Comparison of ENCODE assay signal across 9 cellular contexts in the genomic region with DNA sequence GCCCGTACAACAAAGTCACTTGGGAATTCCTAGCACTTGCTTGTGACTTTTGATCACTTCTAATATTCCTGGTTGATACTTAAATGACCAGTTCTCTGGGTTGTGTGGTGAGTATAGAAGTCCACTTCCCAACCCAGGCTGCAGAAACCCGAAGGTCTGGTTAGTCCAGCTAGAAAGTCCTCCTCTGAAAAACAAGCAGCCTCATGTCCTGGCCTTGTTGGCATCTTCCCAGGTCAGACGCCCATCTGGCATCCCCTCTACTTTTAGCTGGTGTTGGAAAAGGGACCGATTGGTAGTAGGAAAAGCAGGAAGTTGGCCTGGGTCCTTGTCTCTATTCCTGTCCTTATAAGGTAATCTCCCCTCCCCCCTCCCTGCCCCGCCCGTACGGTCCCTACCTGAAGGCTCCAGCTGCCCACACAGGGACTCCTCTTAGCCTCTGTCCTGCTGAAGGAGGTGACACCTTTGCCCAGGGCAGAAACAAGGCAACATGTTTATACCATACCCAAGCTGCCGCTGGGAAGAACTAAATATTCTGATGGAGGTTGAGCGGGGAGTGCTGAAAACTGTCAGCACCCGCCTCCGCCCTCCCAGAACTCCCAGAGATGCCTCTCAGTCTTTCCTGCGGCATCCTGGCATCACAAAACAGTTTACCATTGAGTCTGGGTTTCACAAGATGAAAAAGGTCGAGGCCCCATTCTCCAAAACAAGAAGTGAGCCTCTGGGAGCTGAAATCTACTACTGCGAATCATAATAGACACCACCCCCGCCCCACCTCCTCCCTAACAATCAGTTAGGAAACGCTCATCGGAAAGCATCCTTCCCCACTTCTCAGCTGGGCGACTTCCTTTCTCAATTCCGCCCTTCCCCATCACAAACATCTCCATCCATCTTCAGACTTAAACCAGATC. TPM values are rescaled to one million over a fixed set of nuclear protein-coding genes. Genes with fewer than 3 reads are reported as not detected.
DNase-seq lines count a peak whose midpoint lies in the region; ATAC-seq and TF ChIP-seq lines count a peak whose summit lies in the region.
"Had no signal": no experiment of that assay in that cellular context is flagged by ENCODE, and none has a peak within 500 bp of the region (broad histone marks: within the 10 kb centered on the region; RNA-seq: fewer than 3 reads in every experiment).

No MANE protein-coding gene starts in this region.

- no peaks in the 10 kb centered on the region for H3K27me3 Mint-ChIP-seq in activated T-cell treated with anti-CD3 and anti-CD28 coated beads, Interleukin-2, amount 50 U/mL, for 72 hours (ENCODE audit: low read depth)
- no peaks in the 10 kb centered on the region for H3K27me3 Mint-ChIP-seq in natural killer cell treated with Interleukin-12 subunit alpha and Interleukin-12 subunit beta and Interleukin-15 and Interleukin-18, amount 100 ng/mL, for 72 hours

- no peaks in the 10 kb centered on the region for H3K9me3 Mint-ChIP-seq in activated T-cell treated with anti-CD3 and anti-CD28 coated beads, Interleukin-2, amount 50 U/mL, for 72 hours
- no peaks in the 10 kb centered on the region for H3K9me3 Mint-ChIP-seq in natural killer cell treated with Interleukin-12 subunit alpha and Interleukin-12 subunit beta and Interleukin-15 and Interleukin-18, amount 100 ng/mL, for 72 hours

- H3K4me3 Mint-ChIP-seq in activated T-cell treated with anti-CD3 and anti-CD28 coated beads, Interleukin-2, amount 50 U/mL, for 72 hours = peak overlapping the region; percentile 93 to 100
- peak overlapping the region; percentile 96 for H3K4me3 Mint-ChIP-seq in natural killer cell treated with Interleukin-12 subunit alpha and Interleukin-12 subunit beta and Interleukin-15 and Interleukin-18, amount 100 ng/mL, for 72 hours

- H3K4me1 Mint-ChIP-seq in activated T-cell treated with anti-CD3 and anti-CD28 coated beads, Interleukin-2, amount 50 U/mL, for 72 hours (ENCODE audit: low read depth) = peaks cover 74% of the 10 kb centered on the region
- H3K4me1 Mint-ChIP-seq in natural killer cell treated with Interleukin-12 subunit alpha and Interleukin-12 subunit beta and Interleukin-15 and Interleukin-18, amount 100 ng/mL, for 72 hours (ENCODE audit: low read depth in 2 of 2) = peaks cover 62 to 67% of the 10 kb centered on the region in 2 donors

- peak overlapping the region; percentile 92 for H3K27ac Mint-ChIP-seq in activated T-cell treated with anti-CD3 and anti-CD28 coated beads, Interleukin-2, amount 50 U/mL, for 72 hours
- H3K27ac Mint-ChIP-seq in natural killer cell treated with Interleukin-12 subunit alpha and Interleukin-12 subunit beta and Interleukin-15 and Interleukin-18, amount 100 ng/mL, for 72 hours = peak overlapping the region; percentile 94 to 97

- DNase-seq in NCI-H82 (lab: John Stamatoyannopoulos, UW) (peak; percentile 29), NCI-H82 treated with DMSO at 0.1 percent for 48 hours (lab: John Stamatoyannopoulos, UW; ENCODE audit: unreplicated experiment) (no peak), NCI-H2029 treated with DMSO at 0.1 percent for 48 hours (lab: John Stamatoyannopoulos, UW) (peak; percentile 82), fibroblast of villous mesenchyme (ENCODE audit: low read depth) (peak; percentile 44)
- DNase-seq in activated T-cell treated with anti-CD3 and anti-CD28 coated beads, Interleukin-2, amount 50 U/mL, for 72 hours = no peak
- DNase-seq in natural killer cell treated with Interleukin-12 subunit alpha and Interleukin-12 subunit beta and Interleukin-15 and Interleukin-18, amount 100 ng/mL, for 72 hours (ENCODE audit: low spot score) = no peak

- H3K4me3 ChIP-seq in fibroblast of villous mesenchyme (ENCODE audit: low read depth, low read length) = peak overlapping the region; percentile 68

- no peak for TF ChIP-seq CTCF in fibroblast of villous mesenchyme (IDR thresholded peaks at IDR 0.05; ENCODE audit: insufficient read depth, low read depth, low read length)

- ATAC-seq in activated T-cell treated with anti-CD3 and anti-CD28 coated beads, Interleukin-2, amount 50 U/mL, for 72 hours (replicated peaks in 1 of 2) = no peak
- no peak for ATAC-seq in natural killer cell treated with Interleukin-12 subunit alpha and Interleukin-12 subunit beta and Interleukin-15 and Interleukin-18, amount 100 ng/mL, for 72 hours
- ATAC-seq in HG03196 (IDR thresholded peaks at IDR 0.05; ENCODE audit: unreplicated experiment) (no peak), GM21360 (IDR thresholded peaks at IDR 0.05; ENCODE audit: unreplicated experiment) (no peak)
- ATAC-seq: foreskin keratinocyte had no signal

- H3K36me3 Mint-ChIP-seq in activated T-cell treated with anti-CD3 and anti-CD28 coated beads, Interleukin-2, amount 50 U/mL, for 72 hours (ENCODE audit: insufficient read depth in 2 of 2) = peaks cover 18 to 35% of the 10 kb centered on the region in 2 donors
- no peaks in the 10 kb centered on the region for H3K36me3 Mint-ChIP-seq in natural killer cell treated with Interleukin-12 subunit alpha and Interleukin-12 subunit beta and Interleukin-15 and Interleukin-18, amount 100 ng/mL, for 72 hours

RNA-seq across cellular contexts. Expression of gene SUN2, which starts 1.3 kb away (rescaled TPM):
- total RNA-seq in activated T-cell treated with anti-CD3 and anti-CD28 coated beads, Interleukin-2, amount 50 U/mL, for 72 hours = 100 to 1,000 TPM; 175 to 179 TPM
- total RNA-seq in fibroblast of villous mesenchyme = 64.3 and 99.9 TPM in 2 replicates
- total RNA-seq in natural killer cell treated with Interleukin-12 subunit alpha and Interleukin-12 subunit beta and Interleukin-15 and Interleukin-18, amount 100 ng/mL, for 72 hours = 100 to 1,000 TPM; 203 to 215 TPM

RNA-seq across cellular contexts. Expression of gene DNAL4, which starts 39.4 kb away (rescaled TPM):
- total RNA-seq in activated T-cell treated with anti-CD3 and anti-CD28 coated beads, Interleukin-2, amount 50 U/mL, for 72 hours = 10 to 100 TPM; 10.6 to 16.6 TPM
- 10.3 and 11.2 TPM in 2 replicates for total RNA-seq in fibroblast of villous mesenchyme
- 10 to 100 TPM in 1 of 2 donors, 1 to 10 TPM in 1; 9.0 to 11.0 TPM for total RNA-seq in natural killer cell treated with Interleukin-12 subunit alpha and Interleukin-12 subunit beta and Interleukin-15 and Interleukin-18, amount 100 ng/mL, for 72 hours

RNA-seq across cellular contexts. Expression of gene GTPBP1, which starts 48.8 kb away (rescaled TPM):
- total RNA-seq in activated T-cell treated with anti-CD3 and anti-CD28 coated beads, Interleukin-2, amount 50 U/mL, for 72 hours = 100 to 1,000 TPM in 1 of 2 donors, 10 to 100 TPM in 1; 96.8 to 127 TPM
- 31.2 and 35.4 TPM in 2 replicates for total RNA-seq in fibroblast of villous mesenchyme
- 100 to 1,000 TPM; 135 to 192 TPM for total RNA-seq in natural killer cell treated with Interleukin-12 subunit alpha and Interleukin-12 subunit beta and Interleukin-15 and Interleukin-18, amount 100 ng/mL, for 72 hours

RNA-seq across cellular contexts. Expression of gene JOSD1, which starts 53.8 kb away (rescaled TPM):
- total RNA-seq in activated T-cell treated with anti-CD3 and anti-CD28 coated beads, Interleukin-2, amount 50 U/mL, for 72 hours = 100 to 1,000 TPM; 144 to 161 TPM
- total RNA-seq in fibroblast of villous mesenchyme = 53.5 and 62.2 TPM in 2 replicates
- 10 to 100 TPM; 53.6 to 62.3 TPM for total RNA-seq in natural killer cell treated with Interleukin-12 subunit alpha and Interleukin-12 subunit beta and Interleukin-15 and Interleukin-18, amount 100 ng/mL, for 72 hours

Comparison
In these comparisons a context has a peak if more than half of its experiments do, and no peak if none do; other contexts are left out.
1. DNase-seq: peak in NCI-H82 (single experiment), NCI-H2029 treated with DMSO at 0.1 percent for 48 hours (single experiment) and fibroblast of villous mesenchyme (single experiment); none in NCI-H82 treated with DMSO at 0.1 percent for 48 hours (single experiment), activated T-cell treated with anti-CD3 and anti-CD28 coated beads, Interleukin-2, amount 50 U/mL, for 72 hours (0 of 2) and natural killer cell treated with Interleukin-12 subunit alpha and Interleukin-12 subunit beta and Interleukin-15 and Interleukin-18, amount 100 ng/mL, for 72 hours (single experiment).